In the genomic region with DNA sequence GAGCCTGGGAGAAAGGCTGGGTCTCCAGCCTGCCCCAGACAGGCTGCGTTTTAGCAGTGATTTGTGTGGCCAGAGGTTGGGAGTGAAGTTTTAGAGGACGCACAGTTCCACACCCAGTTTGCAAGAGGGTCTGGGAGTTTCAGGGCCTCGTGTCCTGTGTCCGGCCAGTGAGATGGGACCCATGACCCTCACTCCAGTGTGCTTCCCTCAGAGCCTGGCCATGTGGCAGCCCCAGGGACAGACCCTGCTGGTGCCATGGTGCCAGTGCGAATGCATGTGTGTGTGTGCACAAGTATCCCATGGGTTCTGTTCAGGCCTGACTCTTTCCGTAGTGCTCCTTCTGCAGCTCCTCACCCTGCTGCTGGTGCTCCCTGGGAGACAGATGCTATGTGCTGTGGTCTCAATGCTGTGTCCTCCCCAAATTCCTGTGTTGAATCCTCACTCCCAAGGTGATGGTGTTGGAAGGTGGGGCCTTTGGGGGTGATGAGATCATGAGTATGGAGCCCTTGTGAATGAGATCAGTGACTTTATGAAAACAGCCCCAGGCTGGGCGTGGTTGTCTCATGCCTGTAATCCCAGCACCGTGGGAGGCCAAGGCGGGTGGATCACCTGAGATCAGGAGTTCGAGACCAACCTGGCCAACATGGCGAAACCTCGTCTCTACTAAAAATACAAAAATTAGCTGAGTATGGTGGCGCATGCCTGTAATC, we compare ENCODE assay signal across 9 cellular contexts. TPM values are rescaled to one million over a fixed set of nuclear protein-coding genes. Genes with fewer than 3 reads are reported as not detected.
DNase-seq lines count a peak whose midpoint lies in the region; ATAC-seq and TF ChIP-seq lines count a peak whose summit lies in the region.
"Had no signal": no experiment of that assay in that cellular context is flagged by ENCODE, and none has a peak within 500 bp of the region (broad histone marks: within the 10 kb centered on the region; RNA-seq: fewer than 3 reads in every experiment).

No MANE protein-coding gene starts in this region.

- in situ Hi-C loops in gastrocnemius medialis (cut with MboI; ENCODE audit: low sequenced_read_pairs in 4 of 4) = loop anchor here in 3 of 4 donors (5.0 to 10.0 kb wide), 2 partner anchors 241 to 244 kb away; no protein-coding TSS in a partner anchor

- H3K27ac ChIP-seq in HCT116 (ENCODE audit: low read depth, low read length) (no peak overlapping the region), adrenal gland (peak overlapping the region; percentile 13 to 91 (median 79)), foreskin keratinocyte (peak overlapping the region; percentile 61), gastrocnemius medialis (peak overlapping the region; percentile 71 to 92 (median 78))

- DNase-seq in HCT116 (ENCODE audit: low read depth, low spot score) (no peak), adrenal gland (peak in 1 of 7 donors; percentile 22), foreskin keratinocyte (peak; percentile 78 to 92), gastrocnemius medialis (no peak), UCSD-AML1 (lab: John Stamatoyannopoulos, UW; ENCODE audit: unreplicated experiment) (no peak), SHP77 (lab: John Stamatoyannopoulos, UW) (no peak)

- 0 out of 2 replicates have a peak, but pooled peaks have one; percentile 4 for ATAC-seq in HCT116
- ATAC-seq in foreskin keratinocyte = peak; percentile 45
- ATAC-seq in gastrocnemius medialis = no peak
- ATAC-seq in HG03196 (IDR thresholded peaks at IDR 0.05; ENCODE audit: unreplicated experiment) = no peak
- ATAC-seq in HG02763 (IDR thresholded peaks at IDR 0.05; ENCODE audit: unreplicated experiment) = no peak

- no TSS peak for BruUV-seq in HCT116 (replicated peaks; lab: Mats Ljungman, UMichigan)

- H3K4me1 ChIP-seq in HCT116 (ENCODE audit: control insufficient read depth in 1 of 2, insufficient read depth in 2 of 2, low read length in 2 of 2) (no peaks in the 10 kb centered on the region), adrenal gland (replicated peaks in 1 of 2) (peaks cover 21 to 22% of the 10 kb centered on the region in 2 donors), foreskin keratinocyte (peaks cover 16% of the 10 kb centered on the region), gastrocnemius medialis (peaks cover 44 to 46% of the 10 kb centered on the region in 2 donors)

- TF ChIP-seq POLR2A in HCT116 (IDR thresholded peaks at IDR 0.05; ENCODE audit: borderline replicate concordance, extremely low read depth, insufficient read depth, insufficient read length) (no peak), adrenal gland (IDR thresholded peaks at IDR 0.05) (no peak), gastrocnemius medialis (IDR thresholded peaks at IDR 0.05) (no peak)

- H4K20me1 ChIP-seq in HCT116 (ENCODE audit: insufficient read depth) = no peaks in the 10 kb centered on the region

- RAD21 ChIA-PET in HCT116 (lab: Charles Lee; ENCODE audit: low non-redundant PET in 1 of 2, low total read pairs in 2 of 2, uncharacterized antibody in 2 of 2, unreplicated experiment in 2 of 2) = interaction anchor here (0.9 to 3.6 kb wide), 4 partner anchors 228 to 323 kb away, joined by 3 to 13 read pairs (median 8); no protein-coding TSS in a partner anchor

- H3K27me3 ChIP-seq in HCT116 (ENCODE audit: insufficient read depth, low read length) (no peaks in the 10 kb centered on the region), adrenal gland (no peaks in the 10 kb centered on the region), foreskin keratinocyte (no peaks in the 10 kb centered on the region), gastrocnemius medialis (no peaks in the 10 kb centered on the region)

- H3K9ac ChIP-seq in HCT116 (ENCODE audit: low read length) = no peak overlapping the region

- intact Hi-C loops in HCT116 (cut with micrococcal nuclease) = loop anchor here (1.0 to 2.0 kb wide), 2 partner anchors 243 to 334 kb away; no protein-coding TSS in a partner anchor
- intact Hi-C loops in adrenal gland (cut with DNase I) = loop anchor here in 1 of 2 donors (10.0 kb wide), 1 partner anchor 334 kb away; no protein-coding TSS in a partner anchor
- intact Hi-C loops in gastrocnemius medialis (cut with DNase I; ENCODE audit: low total_unique reads) = loop anchor here (1.0 to 10.0 kb wide), 3 partner anchors 147 to 436 kb away; partner anchors contain the start of genes CDC123, NUDT5 and USP6NL

- H3K9me3 ChIP-seq in HCT116 (ENCODE audit: control insufficient read depth in 1 of 2, insufficient read depth in 1 of 2, low read depth in 1 of 2, low read length in 2 of 2) (no peaks in the 10 kb centered on the region), adrenal gland (replicated peaks in 1 of 3) (no peaks in the 10 kb centered on the region), gastrocnemius medialis (no peaks in the 10 kb centered on the region)

- CTCF ChIA-PET in HCT116 (lab: Charles Lee) = interaction anchor here (1.3 to 2.3 kb wide), 5 partner anchors 7 to 334 kb away, joined by 4 to 27 read pairs (median 11); no protein-coding TSS in a partner anchor

- no peak overlapping the region for H3K4me2 ChIP-seq in HCT116 (ENCODE audit: low read length)

- TF ChIP-seq RAD21 in HCT116 (IDR thresholded peaks at IDR 0.05; ENCODE audit: low read depth) = no peak

- H3K4me3 ChIP-seq in HCT116 (replicated peaks in 1 of 2; ENCODE audit: low read depth in 1 of 2, low read length in 2 of 2) (no peak overlapping the region), adrenal gland (no peak overlapping the region), gastrocnemius medialis (no peak overlapping the region)
- H3K4me3 ChIP-seq: lung had no signal

- TF ChIP-seq CTCF in HCT116 (IDR thresholded peaks at IDR 0.05 in 2 of 3, conservative IDR thresholded peaks at IDR 0.05 in 1 of 3; ENCODE audit: borderline replicate concordance in 1 of 3, insufficient read depth in 1 of 3, low read depth in 2 of 3, low read length in 2 of 3) (no peak), adrenal gland (IDR thresholded peaks at IDR 0.05) (no peak), foreskin keratinocyte (conservative IDR thresholded peaks at IDR 0.05) (no peak), gastrocnemius medialis (IDR thresholded peaks at IDR 0.05 in 4 of 5, conservative IDR thresholded peaks at IDR 0.05 in 1 of 5) (no peak)

- H3K36me3 ChIP-seq in HCT116 (ENCODE audit: control insufficient read depth in 1 of 2, insufficient read depth in 2 of 2, low read length in 2 of 2) (no peaks in the 10 kb centered on the region), adrenal gland (replicated peaks in 1 of 2) (peaks cover 0 to 11% of the 10 kb centered on the region in 2 donors), gastrocnemius medialis (peaks cover 0 to 41% of the 10 kb centered on the region in 2 donors)

- 79 to 92% (median 86%) methylated on average over 11 to 13 of the region's 13 CpGs for WGBS in adrenal gland, 4 donors

- no peaks in the 10 kb centered on the region for H3K79me2 ChIP-seq in HCT116 (ENCODE audit: insufficient read depth, low read length)

- POLR2A ChIA-PET in HCT116 (lab: Charles Lee) = no interaction called here

- H3K9me2 ChIP-seq in HCT116 (ENCODE audit: insufficient read depth) = no peaks in the 10 kb centered on the region

- H2AFZ ChIP-seq in HCT116 (ENCODE audit: low read depth, low read length, poor library complexity, severe bottlenecking) = no peak overlapping the region

TF ChIP-seq in HCT116, 20 proteins besides CTCF, POLR2A, EP300 and RAD21 (continues in another document):
- no peak for TF ChIP-seq SP1 (IDR thresholded peaks at IDR 0.05; ENCODE audit: low read depth)
- no peak for TF ChIP-seq SIN3A (IDR thresholded peaks at IDR 0.05; ENCODE audit: low read depth)
- no peak for TF ChIP-seq POLR2AphosphoS5 (IDR thresholded peaks at IDR 0.05; ENCODE audit: low read depth, low read length)
- TF ChIP-seq TCF7L2 (IDR thresholded peaks at IDR 0.05; ENCODE audit: borderline replicate concordance, extremely low read depth, insufficient read depth, insufficient read length) = no peak
- no peak for TF ChIP-seq EZH2phosphoT487 (IDR thresholded peaks at IDR 0.05; ENCODE audit: borderline replicate concordance)
- TF ChIP-seq CEBPB (IDR thresholded peaks at IDR 0.05; ENCODE audit: low read depth) = no peak
- TF ChIP-seq YY1 (IDR thresholded peaks at IDR 0.05; ENCODE audit: extremely low read depth, insufficient replicate concordance, low read depth, low read length) = no peak
- TF ChIP-seq JUND (IDR thresholded peaks at IDR 0.05) = no peak
- TF ChIP-seq EGR1 (IDR thresholded peaks at IDR 0.05; ENCODE audit: low read depth) = no peak
- TF ChIP-seq, protein P1, sequence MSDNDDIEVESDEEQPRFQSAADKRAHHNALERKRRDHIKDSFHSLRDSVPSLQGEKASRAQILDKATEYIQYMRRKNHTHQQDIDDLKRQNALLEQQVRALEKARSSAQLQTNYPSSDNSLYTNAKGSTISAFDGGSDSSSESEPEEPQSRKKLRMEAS (IDR thresholded peaks at IDR 0.05) = no peak
- no peak for TF ChIP-seq FOSL1 (IDR thresholded peaks at IDR 0.05; ENCODE audit: low read depth)
- no peak for TF ChIP-seq ZBTB33 (IDR thresholded peaks at IDR 0.05; ENCODE audit: extremely low read depth, insufficient replicate concordance, low read length)
- TF ChIP-seq CBX3 (IDR thresholded peaks at IDR 0.05; ENCODE audit: low read depth) = no peak
- TF ChIP-seq, protein P2, sequence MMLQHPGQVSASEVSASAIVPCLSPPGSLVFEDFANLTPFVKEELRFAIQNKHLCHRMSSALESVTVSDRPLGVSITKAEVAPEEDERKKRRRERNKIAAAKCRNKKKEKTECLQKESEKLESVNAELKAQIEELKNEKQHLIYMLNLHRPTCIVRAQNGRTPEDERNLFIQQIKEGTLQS (IDR thresholded peaks at IDR 0.05) = no peak

RNA-seq across cellular contexts. Expression of gene ECHDC3, which starts 16.5 kb away (rescaled TPM):
- total RNA-seq in HCT116 (2021; ENCODE audit: unreplicated experiment) (13.0 TPM), adrenal gland (100 to 1,000 TPM in 4 of 8 donors, 10 to 100 TPM in 4; 26.1 to 115 (median 77.0) TPM), foreskin keratinocyte (10.4 and 13.4 TPM in 2 replicates), gastrocnemius medialis (100 to 1,000 TPM; 465 to 605 (median 490) TPM)
- 9.9 and 11.2 TPM in 2 replicates for polyA plus RNA-seq in HCT116 (2012)
- polyA plus RNA-seq in adrenal gland (10 to 100 TPM in 2 of 3 donors, 1 to 10 TPM in 1; 9.8 to 26.9 (median 14.8) TPM), foreskin keratinocyte (11.0 and 14.4 TPM in 2 replicates)

Comparison
In these comparisons a context has a peak if more than half of its experiments do, and no peak if none do; other contexts are left out.
1. ATAC-seq: peak in HCT116 (single experiment) and foreskin keratinocyte (single experiment); none in gastrocnemius medialis (0 of 2), HG03196 (single experiment) and HG02763 (single experiment).
2. DNase-seq: peak in foreskin keratinocyte (2 of 2); none in HCT116 (single experiment), gastrocnemius medialis (0 of 2), UCSD-AML1 (single experiment) and SHP77 (0 of 2).
3. RNA of gene ECHDC3, which starts 16.5 kb away (total RNA-seq): 465 to 605 TPM in gastrocnemius medialis; 26.1 to 115 TPM in adrenal gland, 10.4 to 13.4 TPM in foreskin keratinocyte and 13.0 TPM in HCT116 (single experiment); every median in the first group is over 4 times any median in the second.